In the genomic region with DNA sequence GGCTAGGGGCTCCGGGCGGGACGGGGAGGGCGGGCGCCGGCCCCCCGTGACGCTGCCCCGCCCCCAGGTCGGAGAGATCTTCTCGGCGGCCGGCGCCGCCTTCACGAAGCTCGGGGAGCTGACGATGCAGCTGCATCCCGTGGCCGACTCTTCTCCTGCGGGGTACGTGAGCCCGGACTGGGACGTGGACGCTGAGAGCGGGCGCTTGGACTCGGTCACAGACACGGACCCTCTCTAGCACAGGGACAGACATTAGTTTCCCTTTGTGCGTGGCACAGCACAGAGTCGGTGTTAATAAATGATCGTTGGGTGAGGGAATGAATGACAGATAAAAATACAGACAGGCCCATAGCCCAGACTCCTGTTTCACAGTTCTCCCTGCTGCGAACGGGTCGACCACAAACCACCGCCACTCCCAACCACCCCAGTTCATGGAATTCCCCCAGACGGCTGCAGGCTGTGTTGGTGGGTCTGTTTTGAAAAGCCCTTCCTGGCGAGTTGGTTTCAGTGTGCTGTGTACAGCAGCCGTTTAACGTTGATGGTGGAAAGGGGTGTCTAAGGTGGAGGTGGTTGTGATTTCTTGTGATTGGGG, we compare ENCODE assay signal across 8 cellular contexts.
DNase-seq lines count a peak whose midpoint lies in the region; ATAC-seq lines count a peak whose summit lies in the region.

No MANE protein-coding gene starts in this region.

- peak; percentile 3 for ATAC-seq in GM18861 (IDR thresholded peaks at IDR 0.05; ENCODE audit: unreplicated experiment)
- ATAC-seq in HG02970 (IDR thresholded peaks at IDR 0.05; ENCODE audit: low FRiP score, unreplicated experiment), result peak; percentile 18

- DNase-seq in SW480 (ENCODE audit: low spot score), result peak; percentile 64
- DNase-seq in amniotic epithelial cell (ENCODE audit: low read depth), result peak; percentile 65
- DNase-seq in kidney glomerular epithelial cell (lab: John Stamatoyannopoulos, UW), result peak; percentile 52
- peak; percentile 60 to 78 (median 63) for DNase-seq in stimulated activated CD4-positive, alpha-beta T cell treated with anti-CD3 and anti-CD28 coated beads, TNF-alpha, amount 100 ng/mL, for 24 hours (ENCODE audit: low read depth in 3 of 3)
- no peak for DNase-seq in GF-D8 (lab: John Stamatoyannopoulos, UW)
- DNase-seq in NCI-H1694 treated with DMSO at 0.1 percent for 48 hours (lab: John Stamatoyannopoulos, UW), result no peak

Comparison
In these comparisons a context has a peak if more than half of its experiments do, and no peak if none do; other contexts are left out.
1. DNase-seq: peak in SW480 (single experiment), amniotic epithelial cell (single experiment), kidney glomerular epithelial cell (single experiment) and stimulated activated CD4-positive, alpha-beta T cell treated with anti-CD3 and anti-CD28 coated beads, TNF-alpha, amount 100 ng/mL, for 24 hours (3 of 3); none in GF-D8 (single experiment) and NCI-H1694 treated with DMSO at 0.1 percent for 48 hours (single experiment).